In genomic region chr5:73140801-73141200, GRCh38 we compare ENCODE assay signal across 43 cellular contexts. TPM values are rescaled to one million over a fixed set of nuclear protein-coding genes. Genes with fewer than 3 reads are reported as not detected.
"Had no signal": no experiment of that assay in that cellular context is flagged by ENCODE, and none has a peak within 500 bp of the region (broad histone marks: within the 10 kb centered on the region; RNA-seq: fewer than 3 reads in every experiment).

No MANE protein-coding gene starts in this region.

- H3K27ac Mint-ChIP-seq: activated naive CD4-positive, alpha-beta T cell treated with anti-CD3 and anti-CD28 coated beads for 36 hours; activated naive CD4-positive, alpha-beta T cell treated with anti-CD3 and anti-CD28 coated beads, Interleukin-2, amount 10 ng/mL, durations not matched to agents 7 days and 5 days; activated naive CD4-positive, alpha-beta T cell treated with anti-CD3 and anti-CD28 coated beads, Interleukin-2, amount 50 U/mL, for 24 hours; activated naive CD4-positive, alpha-beta T cell treated with anti-CD3 and anti-CD28 coated beads, Interleukin-2, amount 50 U/mL, for 72 hours; activated naive CD8-positive, alpha-beta T cell; activated naive CD8-positive, alpha-beta T cell treated with anti-CD3 and anti-CD28 coated beads for 36 hours; activated naive CD8-positive, alpha-beta T cell treated with anti-CD3 and anti-CD28 coated beads, Interleukin-2, amount 10 ng/mL, durations not matched to agents 7 days and 5 days; activated naive CD8-positive, alpha-beta T cell treated with anti-CD3 and anti-CD28 coated beads, Interleukin-2, amount 50 U/mL, for 24 hours; activated T-cell treated with anti-CD3 and anti-CD28 coated beads, Interleukin-2, amount 50 U/mL, for 24 hours; activated T-cell treated with anti-CD3 and anti-CD28 coated beads, Interleukin-2, amount 50 U/mL, for 72 hours; activated T-helper 1 cell treated with anti-CD3 and anti-CD28 coated beads, Interleukin-12 subunit alpha, Interleukin-12 subunit beta, Interleukin-2, Interleukin-4 antibody, amounts not matched to agents 30 ng/mL and 10 ng/mL and 1 ng/mL, durations not matched to agents 14 hours and 24 hours and 36 hours; activated T-helper 17 cell treated with anti-CD3 and anti-CD28 coated beads, Interleukin-2, amount 50 U/mL, for 72 hours; activated T-helper 2 cell treated with anti-CD3 and anti-CD28 coated beads, Interferon-gamma antibody, Interleukin-2, Interleukin-4, amounts not matched to agents 10 μg/mL and 5 μg/mL and 100 μg/mL, durations not matched to agents 14 hours and 24 hours and 36 hours had no signal

- H3K9me3 Mint-ChIP-seq: activated naive CD4-positive, alpha-beta T cell treated with anti-CD3 and anti-CD28 coated beads for 36 hours; activated naive CD4-positive, alpha-beta T cell treated with anti-CD3 and anti-CD28 coated beads, Interleukin-2, amount 10 ng/mL, durations not matched to agents 7 days and 5 days; activated naive CD4-positive, alpha-beta T cell treated with anti-CD3 and anti-CD28 coated beads, Interleukin-2, amount 50 U/mL, for 24 hours; activated naive CD4-positive, alpha-beta T cell treated with anti-CD3 and anti-CD28 coated beads, Interleukin-2, amount 50 U/mL, for 72 hours; activated naive CD8-positive, alpha-beta T cell treated with anti-CD3 and anti-CD28 coated beads for 36 hours; activated naive CD8-positive, alpha-beta T cell treated with anti-CD3 and anti-CD28 coated beads, Interleukin-2, amount 10 ng/mL, durations not matched to agents 7 days and 5 days; activated naive CD8-positive, alpha-beta T cell treated with anti-CD3 and anti-CD28 coated beads, Interleukin-2, amount 50 U/mL, for 24 hours; activated T-cell treated with anti-CD3 and anti-CD28 coated beads, Interleukin-2, amount 50 U/mL, for 24 hours; activated T-cell treated with anti-CD3 and anti-CD28 coated beads, Interleukin-2, amount 50 U/mL, for 4 hours; activated T-cell treated with anti-CD3 and anti-CD28 coated beads, Interleukin-2, amount 50 U/mL, for 72 hours; activated T-helper 1 cell treated with anti-CD3 and anti-CD28 coated beads, Interleukin-12 subunit alpha, Interleukin-12 subunit beta, Interleukin-2, Interleukin-4 antibody, amounts not matched to agents 30 ng/mL and 10 ng/mL and 1 ng/mL, durations not matched to agents 14 hours and 24 hours and 36 hours; activated T-helper 17 cell treated with anti-CD3 and anti-CD28 coated beads, Interleukin-2, amount 50 U/mL, for 72 hours; activated T-helper 2 cell treated with anti-CD3 and anti-CD28 coated beads, Interferon-gamma antibody, Interleukin-2, Interleukin-4, amounts not matched to agents 10 μg/mL and 5 μg/mL and 100 μg/mL, durations not matched to agents 14 hours and 24 hours and 36 hours; brain; central memory CD8-positive, alpha-beta T cell had no signal

- H3K36me3 ChIP-seq: adrenal gland, ascending aorta, brain microvascular endothelial cell, breast epithelium, cardiac muscle cell had no signal

- H3K4me1 ChIP-seq: adrenal gland, ascending aorta, body of pancreas, breast epithelium had no signal

- DNase-seq: activated effector memory CD4-positive, alpha-beta T cell treated with anti-CD3 and anti-CD28 coated beads, Interleukin-2, amount 50 U/mL, for 16 hours; activated effector memory CD4-positive, alpha-beta T cell treated with Interleukin-2 at 50 U/mL for 16 hours; activated gamma-delta T cell; activated gamma-delta T cell treated with Interleukin-2 at 50 U/mL for 16 hours; activated naive CD4-positive, alpha-beta T cell; activated naive CD4-positive, alpha-beta T cell treated with anti-CD3 and anti-CD28 coated beads for 36 hours; activated naive CD4-positive, alpha-beta T cell treated with anti-CD3 and anti-CD28 coated beads, Interleukin-2, amount 10 ng/mL, durations not matched to agents 7 days and 5 days; activated naive CD4-positive, alpha-beta T cell treated with anti-CD3 and anti-CD28 coated beads, Interleukin-2, amount 50 U/mL, for 16 hours; activated naive CD4-positive, alpha-beta T cell treated with Interleukin-2 at 50 U/mL for 16 hours; activated naive CD8-positive, alpha-beta T cell treated with anti-CD3 and anti-CD28 coated beads for 36 hours; activated naive CD8-positive, alpha-beta T cell treated with anti-CD3 and anti-CD28 coated beads, Interleukin-2, amount 10 ng/mL, durations not matched to agents 7 days and 5 days; activated naive CD8-positive, alpha-beta T cell treated with anti-CD3 and anti-CD28 coated beads, Interleukin-2, amount 50 U/mL, for 24 hours; activated T-cell treated with anti-CD3 and anti-CD28 coated beads, Interleukin-2, amount 50 U/mL, for 24 hours; activated T-cell treated with anti-CD3 and anti-CD28 coated beads, Interleukin-2, amount 50 U/mL, for 4 hours; activated T-cell treated with anti-CD3 and anti-CD28 coated beads, Interleukin-2, amount 50 U/mL, for 48 hours; activated T-cell treated with anti-CD3 and anti-CD28 coated beads, Interleukin-2, amount 50 U/mL, for 72 hours; adrenal gland; amniotic stem cell; amygdala; anterior cingulate cortex; aorta; body of pancreas; brain microvascular endothelial cell; caudate nucleus; central memory CD4-positive, alpha-beta T cell; cerebellar nuclear complex had no signal

- FAIRE-seq: astrocyte, bronchial epithelial cell had no signal

- H3K4me1 Mint-ChIP-seq: activated naive CD4-positive, alpha-beta T cell treated with anti-CD3 and anti-CD28 coated beads, Interleukin-2, amount 10 ng/mL, durations not matched to agents 7 days and 5 days; activated naive CD4-positive, alpha-beta T cell treated with anti-CD3 and anti-CD28 coated beads, Interleukin-2, amount 50 U/mL, for 24 hours; activated naive CD8-positive, alpha-beta T cell treated with anti-CD3 and anti-CD28 coated beads for 36 hours; activated naive CD8-positive, alpha-beta T cell treated with anti-CD3 and anti-CD28 coated beads, Interleukin-2, amount 10 ng/mL, durations not matched to agents 7 days and 5 days; activated naive CD8-positive, alpha-beta T cell treated with anti-CD3 and anti-CD28 coated beads, Interleukin-2, amount 50 U/mL, for 24 hours; activated T-helper 17 cell treated with anti-CD3 and anti-CD28 coated beads, Interleukin-2, amount 50 U/mL, for 72 hours; brain; central memory CD8-positive, alpha-beta T cell had no signal

- H3K4me3 ChIP-seq: adrenal gland, ascending aorta, body of pancreas, breast epithelium, cardiac muscle cell had no signal

- H3K9me3 ChIP-seq: adrenal gland, ascending aorta, body of pancreas, breast epithelium had no signal

- H3K4me3 Mint-ChIP-seq: activated naive CD4-positive, alpha-beta T cell treated with anti-CD3 and anti-CD28 coated beads for 36 hours; activated naive CD4-positive, alpha-beta T cell treated with anti-CD3 and anti-CD28 coated beads, Interleukin-2, amount 10 ng/mL, durations not matched to agents 7 days and 5 days; activated naive CD4-positive, alpha-beta T cell treated with anti-CD3 and anti-CD28 coated beads, Interleukin-2, amount 50 U/mL, for 24 hours; activated naive CD8-positive, alpha-beta T cell; activated naive CD8-positive, alpha-beta T cell treated with anti-CD3 and anti-CD28 coated beads for 36 hours; activated naive CD8-positive, alpha-beta T cell treated with anti-CD3 and anti-CD28 coated beads, Interleukin-2, amount 10 ng/mL, durations not matched to agents 7 days and 5 days; activated naive CD8-positive, alpha-beta T cell treated with anti-CD3 and anti-CD28 coated beads, Interleukin-2, amount 50 U/mL, for 24 hours; activated T-cell treated with anti-CD3 and anti-CD28 coated beads, Interleukin-2, amount 50 U/mL, for 24 hours; activated T-cell treated with anti-CD3 and anti-CD28 coated beads, Interleukin-2, amount 50 U/mL, for 4 hours; activated T-cell treated with anti-CD3 and anti-CD28 coated beads, Interleukin-2, amount 50 U/mL, for 72 hours; activated T-helper 1 cell treated with anti-CD3 and anti-CD28 coated beads, Interleukin-12 subunit alpha, Interleukin-12 subunit beta, Interleukin-2, Interleukin-4 antibody, amounts not matched to agents 30 ng/mL and 10 ng/mL and 1 ng/mL, durations not matched to agents 14 hours and 24 hours and 36 hours; activated T-helper 17 cell treated with anti-CD3 and anti-CD28 coated beads, Interleukin-2, amount 50 U/mL, for 72 hours; brain; central memory CD8-positive, alpha-beta T cell had no signal

- ATAC-seq: activated naive CD4-positive, alpha-beta T cell treated with anti-CD3 and anti-CD28 coated beads, Interleukin-2, amount 50 U/mL, for 72 hours; activated naive CD8-positive, alpha-beta T cell treated with anti-CD3 and anti-CD28 coated beads, Interleukin-2, amount 50 U/mL, for 24 hours; activated T-cell treated with anti-CD3 and anti-CD28 coated beads, Interleukin-2, amount 50 U/mL, for 4 hours; activated T-cell treated with anti-CD3 and anti-CD28 coated beads, Interleukin-2, amount 50 U/mL, for 72 hours; activated T-helper 17 cell treated with anti-CD3 and anti-CD28 coated beads, Interleukin-2, amount 50 U/mL, for 72 hours; body of pancreas had no signal

- H3K27me3 ChIP-seq: ascending aorta, body of pancreas, brain microvascular endothelial cell, cardiac muscle cell had no signal

- H3K36me3 Mint-ChIP-seq: activated naive CD4-positive, alpha-beta T cell treated with anti-CD3 and anti-CD28 coated beads, Interleukin-2, amount 10 ng/mL, durations not matched to agents 7 days and 5 days; activated naive CD4-positive, alpha-beta T cell treated with anti-CD3 and anti-CD28 coated beads, Interleukin-2, amount 50 U/mL, for 24 hours; activated naive CD4-positive, alpha-beta T cell treated with anti-CD3 and anti-CD28 coated beads, Interleukin-2, amount 50 U/mL, for 72 hours; activated naive CD8-positive, alpha-beta T cell treated with anti-CD3 and anti-CD28 coated beads for 36 hours; activated naive CD8-positive, alpha-beta T cell treated with anti-CD3 and anti-CD28 coated beads, Interleukin-2, amount 10 ng/mL, durations not matched to agents 7 days and 5 days; brain had no signal

- H3K27ac ChIP-seq: adrenal gland, ascending aorta, body of pancreas, brain microvascular endothelial cell, breast epithelium, cardiac muscle cell had no signal

RNA-seq across cellular contexts. Expression of gene TMEM171, which starts 20.4 kb away (rescaled TPM):
- total RNA-seq: activated naive CD4-positive, alpha-beta T cell treated with anti-CD3 and anti-CD28 coated beads for 36 hours; activated naive CD4-positive, alpha-beta T cell treated with anti-CD3 and anti-CD28 coated beads, Interleukin-2, amount 50 U/mL, for 72 hours; activated naive CD8-positive, alpha-beta T cell treated with anti-CD3 and anti-CD28 coated beads for 36 hours; activated T-cell treated with anti-CD3 and anti-CD28 coated beads, Interleukin-2, amount 50 U/mL, for 72 hours; activated T-helper 1 cell treated with anti-CD3 and anti-CD28 coated beads, Interleukin-12 subunit alpha, Interleukin-12 subunit beta, Interleukin-2, Interleukin-4 antibody, amounts not matched to agents 30 ng/mL and 10 ng/mL and 1 ng/mL, durations not matched to agents 14 hours and 24 hours and 36 hours; activated T-helper 17 cell treated with anti-CD3 and anti-CD28 coated beads, Interleukin-2, amount 50 U/mL, for 72 hours; activated T-helper 2 cell treated with anti-CD3 and anti-CD28 coated beads, Interferon-gamma antibody, Interleukin-2, Interleukin-4, amounts not matched to agents 10 μg/mL and 5 μg/mL and 100 μg/mL, durations not matched to agents 14 hours and 24 hours and 36 hours; aorta; ascending aorta; cardiac muscle cell; cardiac septum had no signal
- polyA plus RNA-seq: cardiac muscle cell had no signal

RNA-seq across cellular contexts. Expression of gene TMEM174, which starts 32.2 kb away (rescaled TPM):
- total RNA-seq: activated naive CD4-positive, alpha-beta T cell treated with anti-CD3 and anti-CD28 coated beads for 36 hours; activated naive CD4-positive, alpha-beta T cell treated with anti-CD3 and anti-CD28 coated beads, Interleukin-2, amount 50 U/mL, for 72 hours; activated naive CD8-positive, alpha-beta T cell treated with anti-CD3 and anti-CD28 coated beads for 36 hours; activated naive CD8-positive, alpha-beta T cell treated with anti-CD3 and anti-CD28 coated beads, Interleukin-2, amount 10 ng/mL, durations not matched to agents 7 days and 5 days; activated T-cell treated with anti-CD3 and anti-CD28 coated beads, Interleukin-2, amount 50 U/mL, for 4 hours; activated T-cell treated with anti-CD3 and anti-CD28 coated beads, Interleukin-2, amount 50 U/mL, for 72 hours; activated T-helper 1 cell treated with anti-CD3 and anti-CD28 coated beads, Interleukin-12 subunit alpha, Interleukin-12 subunit beta, Interleukin-2, Interleukin-4 antibody, amounts not matched to agents 30 ng/mL and 10 ng/mL and 1 ng/mL, durations not matched to agents 14 hours and 24 hours and 36 hours; activated T-helper 17 cell treated with anti-CD3 and anti-CD28 coated beads, Interleukin-2, amount 50 U/mL, for 72 hours; activated T-helper 2 cell treated with anti-CD3 and anti-CD28 coated beads, Interferon-gamma antibody, Interleukin-2, Interleukin-4, amounts not matched to agents 10 μg/mL and 5 μg/mL and 100 μg/mL, durations not matched to agents 14 hours and 24 hours and 36 hours; adrenal gland; aorta; ascending aorta; astrocyte; body of pancreas; breast epithelium; bronchial epithelial cell; cardiac muscle cell; cardiac septum; cerebellum; chondrocyte had no signal
- polyA plus RNA-seq: adipose tissue, adrenal gland, aorta, cardiac muscle cell had no signal
